Comparison of ENCODE assay signal across 8 cellular contexts in genomic region chr2:241804326-241805276, GRCh38. TPM values are rescaled to one million over a fixed set of nuclear protein-coding genes. Genes with fewer than 3 reads are reported as not detected.
A peak's percentile ranks its signal among the peaks of the same experiment; 100 is the strongest.
DNase-seq lines count a peak whose midpoint lies in the region; ATAC-seq and TF ChIP-seq lines count a peak whose summit lies in the region.

No MANE protein-coding gene starts in this region.

- TF ChIP-seq CTCF in GM12874 (IDR thresholded peaks at IDR 0.05; ENCODE audit: insufficient read depth, low read depth, low read length) (peak; percentile 43), coronary artery (IDR thresholded peaks at IDR 0.05) (no peak), neural progenitor cell (IDR thresholded peaks at IDR 0.05) (no peak)

- H4K20me1 ChIP-seq in neural progenitor cell (ENCODE audit: low read depth): no peaks in the 10 kb centered on the region

- H3K36me3 ChIP-seq in SK-N-MC (ENCODE audit: insufficient read depth, low read length) (no peaks in the 10 kb centered on the region), neural progenitor cell (no peaks in the 10 kb centered on the region)

- peaks cover 22% of the 10 kb centered on the region for H3K27me3 ChIP-seq in neural progenitor cell

- H3K9me3 ChIP-seq in SK-N-MC (ENCODE audit: low read depth, low read length) (no peaks in the 10 kb centered on the region), neural progenitor cell (ENCODE audit: low read depth) (no peaks in the 10 kb centered on the region)

- H3K27me3 Mint-ChIP-seq in neural progenitor cell (ENCODE audit: insufficient read depth, low read depth): peaks cover 5% of the 10 kb centered on the region

- peak overlapping the region; percentile 65 for H3K4me3 ChIP-seq in SK-N-MC
- peak overlapping the region; percentile 77 for H3K4me3 ChIP-seq in coronary artery
- H3K4me3 ChIP-seq in neural progenitor cell: no peak overlapping the region

- peaks cover 15% of the 10 kb centered on the region for H3F3A ChIP-seq in neural progenitor cell (ENCODE audit: low read depth)

- H3K4me1 Mint-ChIP-seq in neural progenitor cell: peaks cover 17% of the 10 kb centered on the region

- H3K36me3 Mint-ChIP-seq in neural progenitor cell: no peaks in the 10 kb centered on the region

- H3K79me2 ChIP-seq in neural progenitor cell (ENCODE audit: low read depth): no peaks in the 10 kb centered on the region

- H3K9me3 Mint-ChIP-seq in neural progenitor cell: peaks cover 2% of the 10 kb centered on the region

- H3K27ac Mint-ChIP-seq in neural progenitor cell: peak overlapping the region; percentile 33

- DNase-seq in A172 (ENCODE audit: low spot score) (peak; percentile 60), SK-N-MC (ENCODE audit: low read depth, low spot score) (no peak), coronary artery (ENCODE audit: low spot score) (peak; percentile 68), neural progenitor cell (ENCODE audit: low spot score) (no peak), NCI-H1436 treated with DMSO at 0.1 percent for 48 hours (lab: John Stamatoyannopoulos, UW) (no peak)
- no peak for DNase-seq in stimulated activated naive CD4-positive, alpha-beta T cell treated with Interleukin-2 at 50 U/mL for 16 hours (lab: John Stamatoyannopoulos, UW)

- no peak overlapping the region for H2AFZ ChIP-seq in neural progenitor cell (replicated peaks)

- ATAC-seq in HG03139 (IDR thresholded peaks at IDR 0.05; ENCODE audit: unreplicated experiment): no peak

- H3K9ac ChIP-seq in SK-N-MC (ENCODE audit: insufficient read length): no peak overlapping the region
- H3K9ac ChIP-seq in neural progenitor cell: no peak overlapping the region

- H3K27ac ChIP-seq in SK-N-MC (no peak overlapping the region), coronary artery (no peak overlapping the region), neural progenitor cell (no peak overlapping the region)

- peak overlapping the region; percentile 38 for H3K4me2 ChIP-seq in neural progenitor cell

- H3K4me1 ChIP-seq in neural progenitor cell: peaks cover 15% of the 10 kb centered on the region

- H3K4me3 Mint-ChIP-seq in neural progenitor cell: no peak overlapping the region

RNA-seq across cellular contexts. Expression of gene NEU4, which starts 4.4 kb away (rescaled TPM):
- 0.22 TPM in 1 of 2 replicates, not detected in the other for total RNA-seq in A172 (2014; rRNA removed; shearing (Covaris generic))
- total RNA-seq in neural progenitor cell (ENCODE audit: low replicate concordance): 1.2 TPM in 1 of 2 replicates, not detected in the other

RNA-seq across cellular contexts. Expression of gene GAL3ST2, which starts 28.0 kb away (rescaled TPM):
- total RNA-seq in A172 (2014; rRNA removed; shearing (Covaris generic)): not detected in 2 replicates
- 0.09 TPM in 1 of 2 replicates, not detected in the other for total RNA-seq in neural progenitor cell (ENCODE audit: low replicate concordance)

RNA-seq across cellular contexts. Expression of gene PDCD1, which starts 54.1 kb away (rescaled TPM):
- 0.10 TPM in 1 of 2 replicates, not detected in the other for total RNA-seq in A172 (2014; rRNA removed; shearing (Covaris generic))
- not detected in 2 replicates for total RNA-seq in neural progenitor cell (ENCODE audit: low replicate concordance)

Comparison
In these comparisons a context has a peak if more than half of its experiments do, and no peak if none do; other contexts are left out.
1. DNase-seq: peak in A172 (single experiment) and coronary artery (single experiment); none in SK-N-MC (single experiment), neural progenitor cell (single experiment), NCI-H1436 treated with DMSO at 0.1 percent for 48 hours (single experiment) and stimulated activated naive CD4-positive, alpha-beta T cell treated with Interleukin-2 at 50 U/mL for 16 hours (single experiment).